8 cellular contexts compared by ENCODE assay signal in the genomic region with DNA sequence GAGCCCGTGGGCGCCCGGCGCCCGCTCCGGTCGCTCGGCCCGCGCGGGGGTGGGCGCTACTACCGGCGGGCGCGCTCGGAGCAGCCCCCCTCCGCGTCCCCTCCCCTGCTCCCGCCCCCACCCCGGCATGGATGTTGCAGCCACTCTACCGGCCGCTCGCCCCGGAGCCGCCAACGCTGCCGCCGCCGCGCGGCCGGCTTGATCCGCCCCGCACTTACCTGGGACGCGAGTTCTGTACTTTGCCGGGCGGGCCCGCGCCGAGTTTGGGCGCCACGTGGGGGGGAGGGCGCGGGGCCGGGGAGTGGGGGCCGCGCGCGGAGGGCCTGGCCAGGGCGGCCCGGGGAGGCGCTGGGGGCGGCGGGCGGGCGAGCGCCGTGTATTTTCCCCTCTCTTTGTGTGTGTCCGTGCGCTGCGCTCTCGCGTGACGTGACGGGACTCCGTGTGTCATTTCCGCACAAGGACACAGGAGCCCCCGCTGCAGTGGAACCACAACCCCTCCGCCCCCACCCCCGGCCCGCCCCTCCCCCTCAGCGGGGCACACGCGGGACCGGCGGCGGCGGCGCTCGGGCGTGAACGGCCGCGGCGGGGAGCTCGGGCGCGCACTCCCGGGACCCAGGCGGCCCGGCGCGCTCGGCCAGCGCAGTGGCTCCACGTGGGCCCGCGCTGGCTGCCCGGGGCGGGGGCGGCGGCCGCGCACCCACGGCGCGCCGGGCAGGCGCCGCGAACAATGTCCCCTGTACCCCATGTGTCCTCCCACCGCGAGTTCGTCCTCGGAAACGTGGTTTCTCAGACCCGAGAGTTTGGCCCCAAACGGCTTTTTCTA. TPM values are rescaled to one million over a fixed set of nuclear protein-coding genes. Genes with fewer than 3 reads are reported as not detected.
A peak's percentile ranks its signal among the peaks of the same experiment; 100 is the strongest.
DNase-seq lines count a peak whose midpoint lies in the region; ATAC-seq and TF ChIP-seq lines count a peak whose summit lies in the region.

A gene (minus strand): TSS at position 644 of the 823 bp plus-strand sequence. CDS start 16,230 bp downstream, outside the sequence.

- TF ChIP-seq CTCF in RWPE1 (conservative IDR thresholded peaks at IDR 0.05; ENCODE audit: low read depth): no peak
- no peak for TF ChIP-seq CTCF in right atrium auricular region (IDR thresholded peaks at IDR 0.05)
- TF ChIP-seq CTCF in retinal pigment epithelial cell (conservative IDR thresholded peaks at IDR 0.05; ENCODE audit: low read depth, low read length): no peak

- POLR2A ChIA-PET in RWPE1 (lab: Yijun Ruan, JAX; ENCODE audit: low non-redundant PET): no interaction called here

- no peaks in the 10 kb centered on the region for H3K27me3 ChIP-seq in adipocyte (replicated peaks; ENCODE audit: control insufficient read depth, insufficient read depth, low read length)
- H3K27me3 ChIP-seq in right atrium auricular region: no peaks in the 10 kb centered on the region

- peak; percentile 29 for ATAC-seq in HG03064 (IDR thresholded peaks at IDR 0.05; ENCODE audit: low read depth, unreplicated experiment)

- H3K9me3 ChIP-seq in adipocyte (ENCODE audit: control insufficient read depth, low read length) (no peaks in the 10 kb centered on the region), right atrium auricular region (no peaks in the 10 kb centered on the region)

- peak within 1 kb of the TSS; percentile 85 for H3K4me3 ChIP-seq in adipocyte (ENCODE audit: low read length)
- peak within 1 kb of the TSS; percentile 63 to 65 for H3K4me3 ChIP-seq in right atrium auricular region
- H3K4me3 ChIP-seq in retinal pigment epithelial cell (ENCODE audit: low read length): peak within 1 kb of the TSS; percentile 61

- peaks cover 15% of the 10 kb centered on the region for H3K4me1 ChIP-seq in adipocyte (ENCODE audit: control insufficient read depth, insufficient read depth, low read length)
- H3K4me1 ChIP-seq in right atrium auricular region: peaks cover 0 to 20% of the 10 kb centered on the region in 2 donors

- H3K36me3 ChIP-seq in adipocyte (ENCODE audit: control insufficient read depth, insufficient read depth, low read length, severe bottlenecking) (no peaks in the 10 kb centered on the region), right atrium auricular region (no peaks in the 10 kb centered on the region)

- peak within 1 kb of the TSS; percentile 87 for H3K27ac ChIP-seq in RWPE1
- peak within 1 kb of the TSS; percentile 67 to 70 for H3K27ac ChIP-seq in right atrium auricular region

- peak within 1 kb of the TSS; percentile 55 for H3K9ac ChIP-seq in adipocyte (ENCODE audit: low read length)

- CTCF ChIA-PET in RWPE1 (lab: Yijun Ruan, JAX): interaction anchor here (0.6 to 0.7 kb wide), 2 partner anchors 85 to 532 kb away, joined by 3 to 6 read pairs; no protein-coding TSS in a partner anchor

- DNase-seq in NCI-H748 (lab: John Stamatoyannopoulos, UW; ENCODE audit: unreplicated experiment) (peak; percentile 79), NCI-H748 treated with DMSO at 0.1 percent for 48 hours (lab: John Stamatoyannopoulos, UW) (no peak), RWPE1 (ENCODE audit: low spot score) (peak; percentile 42), adipocyte (ENCODE audit: low read depth) (peak; percentile 62), right atrium auricular region (ENCODE audit: low spot score) (no peak), retinal pigment epithelial cell (ENCODE audit: low read depth) (no peak), middle frontal gyrus (ENCODE audit: extremely low spot score, low spot score) (no peak)

RNA-seq across cellular contexts. Expression of the gene that starts here (rescaled TPM):
- 1 to 10 TPM in 1 of 2 donors, under 1 TPM in 1; 0.56 to 1.9 TPM for total RNA-seq in right atrium auricular region

Comparison
In these comparisons a context has a peak if more than half of its experiments do, and no peak if none do; other contexts are left out.
1. DNase-seq: peak in NCI-H748 (single experiment), RWPE1 (single experiment) and adipocyte (single experiment); none in NCI-H748 treated with DMSO at 0.1 percent for 48 hours (single experiment), right atrium auricular region (single experiment), retinal pigment epithelial cell (single experiment) and middle frontal gyrus (single experiment).
2. Peak in every context shown above with its lines, with median percentiles within 50 percentile points of each other: H3K4me3 ChIP-seq.